In the genomic region with DNA sequence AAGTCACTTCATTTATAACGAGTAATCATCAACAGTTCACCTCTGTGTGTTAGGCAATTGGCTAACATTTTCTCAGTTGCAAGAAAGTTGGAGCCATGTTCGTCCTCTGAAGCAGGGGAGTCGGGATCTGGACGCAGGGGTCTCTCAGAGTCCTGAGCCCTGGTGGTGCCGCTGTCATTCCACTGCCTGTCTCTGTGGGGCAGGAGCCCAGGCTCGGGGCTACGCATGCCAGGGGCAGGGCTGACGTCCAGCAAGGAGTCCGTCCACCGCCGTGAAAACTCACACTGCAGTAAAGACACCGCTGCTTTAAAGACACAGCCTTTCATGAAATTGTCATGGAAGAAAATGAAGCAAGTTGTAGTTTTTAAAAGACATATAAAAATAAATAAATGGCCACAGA, we compare ENCODE assay signal across 17 cellular contexts.
A peak's percentile ranks its signal among the peaks of the same experiment; 100 is the strongest.
DNase-seq lines count a peak whose midpoint lies in the region; ATAC-seq and TF ChIP-seq lines count a peak whose summit lies in the region.
"Had no signal": no experiment of that assay in that cellular context is flagged by ENCODE, and none has a peak within 500 bp of the region (broad histone marks: within the 10 kb centered on the region; RNA-seq: fewer than 3 reads in every experiment).

No MANE protein-coding gene starts in this region.

- peaks cover 5% of the 10 kb centered on the region for H3K9me3 ChIP-seq in IMR-90 (ENCODE audit: control insufficient read depth, insufficient read depth, low read length)
- H3K9me3 ChIP-seq in hepatocyte (ENCODE audit: low read depth) = no peaks in the 10 kb centered on the region
- no peaks in the 10 kb centered on the region for H3K9me3 ChIP-seq in parathyroid adenoma (ENCODE audit: control insufficient read depth, low read length)
- no peaks in the 10 kb centered on the region for H3K9me3 ChIP-seq in osteoblast (ENCODE audit: low read depth, low read length)
- H3K9me3 ChIP-seq: BLaER1, Caco-2 had no signal

- no peak overlapping the region for H3K4ac ChIP-seq in IMR-90 (ENCODE audit: low read depth, low read length)

- H2AK5ac ChIP-seq in IMR-90 (ENCODE audit: low read depth, low read length) = no peak overlapping the region

- no peaks in the 10 kb centered on the region for H3K36me3 Mint-ChIP-seq in activated T-cell treated with anti-CD3 and anti-CD28 coated beads, Interleukin-2, amount 50 U/mL, for 24 hours (ENCODE audit: low read depth)
- H3K36me3 Mint-ChIP-seq: CD8-positive, alpha-beta memory T cell had no signal

- DNase-seq in NCI-H2227 (lab: John Stamatoyannopoulos, UW; ENCODE audit: unreplicated experiment) = peak; percentile 26
- no peak for DNase-seq in NCI-H2227 treated with DMSO at 0.1 percent for 48 hours (lab: John Stamatoyannopoulos, UW)
- no peak for DNase-seq in IMR-90
- DNase-seq in hepatocyte (ENCODE audit: low spot score) = no peak
- DNase-seq in foreskin keratinocyte = no peak
- no peak for DNase-seq in osteoblast (ENCODE audit: insufficient read length, low spot score, missing footprints)
- DNase-seq in activated T-cell treated with anti-CD3 and anti-CD28 coated beads, Interleukin-2, amount 50 U/mL, for 24 hours = no peak
- DNase-seq: 8988T; AML-193; CD8-positive, alpha-beta memory T cell; DND-41; GDM1; GOT3 had no signal

- H2BK5ac ChIP-seq in IMR-90 (ENCODE audit: low read depth, low read length, poor library complexity, severe bottlenecking) = no peak overlapping the region

- no peaks in the 10 kb centered on the region for H3K27me3 Mint-ChIP-seq in activated T-cell treated with anti-CD3 and anti-CD28 coated beads, Interleukin-2, amount 50 U/mL, for 24 hours
- H3K27me3 Mint-ChIP-seq: CD8-positive, alpha-beta memory T cell had no signal

- no peak for ATAC-seq in IMR-90 (ENCODE audit: low read depth)
- no peak for ATAC-seq in foreskin keratinocyte

- POLR2A ChIA-PET in IMR-90 (lab: Charles Lee; ENCODE audit: unreplicated experiment) = no interaction called here

- dilution Hi-C loops in IMR-90 (cut with HindIII; ENCODE audit: low sequenced_read_pairs, unreplicated experiment) = no loop called here

- H3K79me2 ChIP-seq in hepatocyte = no peaks in the 10 kb centered on the region
- no peaks in the 10 kb centered on the region for H3K79me2 ChIP-seq in parathyroid adenoma
- H3K79me2 ChIP-seq in osteoblast (ENCODE audit: insufficient read depth, low read length) = no peaks in the 10 kb centered on the region

- no peaks in the 10 kb centered on the region for H3K36me3 ChIP-seq in IMR-90 (ENCODE audit: control insufficient read depth, insufficient read depth, low read length)
- no peaks in the 10 kb centered on the region for H3K36me3 ChIP-seq in hepatocyte (replicated peaks; ENCODE audit: insufficient read depth, low read depth)
- H3K36me3 ChIP-seq in parathyroid adenoma (ENCODE audit: control insufficient read depth, insufficient read depth, low read length) = no peaks in the 10 kb centered on the region
- no peaks in the 10 kb centered on the region for H3K36me3 ChIP-seq in osteoblast (ENCODE audit: insufficient read depth, low read length)
- H3K36me3 ChIP-seq: BLaER1 had no signal

- no peak overlapping the region for H3K14ac ChIP-seq in IMR-90 (replicated peaks; ENCODE audit: low read depth, low read length)

- H3K79me1 ChIP-seq in IMR-90 (ENCODE audit: low read depth in 1 of 2, low read length in 2 of 2) = no peaks in the 10 kb centered on the region

- no peak overlapping the region for H3K4me2 ChIP-seq in IMR-90 (ENCODE audit: low read depth, low read length)
- peak overlapping the region; percentile 67 for H3K4me2 ChIP-seq in hepatocyte
- peak overlapping the region; percentile 69 for H3K4me2 ChIP-seq in parathyroid adenoma (ENCODE audit: low read length)
- no peak overlapping the region for H3K4me2 ChIP-seq in osteoblast (ENCODE audit: insufficient read depth, low read length)
- H3K4me2 ChIP-seq: BLaER1 had no signal

- H4K5ac ChIP-seq in IMR-90 (ENCODE audit: low read depth, low read length) = no peak overlapping the region

- H3K9me1 ChIP-seq in IMR-90 (ENCODE audit: insufficient read depth, low read length) = no peaks in the 10 kb centered on the region

- no peak overlapping the region for H4K91ac ChIP-seq in IMR-90 (ENCODE audit: insufficient read depth, low read depth, low read length)

- no peaks in the 10 kb centered on the region for H3K4me1 ChIP-seq in IMR-90 (ENCODE audit: control insufficient read depth, insufficient read depth, low read length)
- no peaks in the 10 kb centered on the region for H3K4me1 ChIP-seq in hepatocyte (ENCODE audit: insufficient read depth)
- H3K4me1 ChIP-seq in parathyroid adenoma = no peaks in the 10 kb centered on the region
- no peaks in the 10 kb centered on the region for H3K4me1 ChIP-seq in foreskin keratinocyte
- H3K4me1 ChIP-seq in osteoblast (ENCODE audit: insufficient read depth, low read length) = no peaks in the 10 kb centered on the region
- H3K4me1 ChIP-seq: BLaER1, Caco-2 had no signal

- H3K18ac ChIP-seq in IMR-90 (ENCODE audit: low read depth, low read length) = no peak overlapping the region

- H3K23ac ChIP-seq in IMR-90 (ENCODE audit: low read depth, low read length) = no peak overlapping the region

- TF ChIP-seq POLR2A in IMR-90 (IDR thresholded peaks at IDR 0.05; ENCODE audit: low read depth, low read length) = no peak

- H3K56ac ChIP-seq in IMR-90 (ENCODE audit: extremely low read depth, insufficient read depth, low read length) = no peak overlapping the region

- no peaks in the 10 kb centered on the region for H3K9me2 ChIP-seq in hepatocyte (replicated peaks; ENCODE audit: insufficient read depth)

- CTCF ChIA-PET in IMR-90 (lab: Yijun Ruan, JAX) = no interaction called here

- H3K9ac ChIP-seq in IMR-90 (ENCODE audit: low read depth, low read length) (no peak overlapping the region), parathyroid adenoma (no peak overlapping the region)
- H3K9ac ChIP-seq: BLaER1 had no signal

- no TSS peak for BruUV-seq in IMR-90 (replicated peaks; lab: Mats Ljungman, UMichigan)

- H3K4me3 ChIP-seq in IMR-90 (ENCODE audit: insufficient read depth, low read depth, low read length) (no peak overlapping the region), hepatocyte (no peak overlapping the region), parathyroid adenoma (ENCODE audit: low read depth, low read length) (peak overlapping the region; percentile 47), osteoblast (ENCODE audit: insufficient read depth, low read length) (no peak overlapping the region)
- H3K4me3 ChIP-seq: BLaER1 had no signal

- 0% methylated on average over 2 of the region's 12 CpGs; no CpG with 5 or more reads in 1 of the 2 experiments for WGBS in IMR-90 (ENCODE audit: extremely low coverage in 2 of 2, insufficient read length in 1 of 2), 2 experiments
- WGBS in hepatocyte (ENCODE audit: low lambda C conversion rate, missing lambda C conversion rate) = 23% methylated on average over 12 of the region's 12 CpGs

- TF ChIP-seq RAD21 in IMR-90 (IDR thresholded peaks at IDR 0.05; ENCODE audit: low read length) = no peak

- H3K4me1 Mint-ChIP-seq in activated T-cell treated with anti-CD3 and anti-CD28 coated beads, Interleukin-2, amount 50 U/mL, for 24 hours (ENCODE audit: low read depth) = no peaks in the 10 kb centered on the region
- H3K4me1 Mint-ChIP-seq: CD8-positive, alpha-beta memory T cell had no signal

- intact Hi-C loops in IMR-90 (cut with micrococcal nuclease) = no loop called here

- H2AFZ ChIP-seq in IMR-90 (replicated peaks; ENCODE audit: low read length, poor library complexity) (peak overlapping the region; percentile 51), hepatocyte (no peak overlapping the region), parathyroid adenoma (no peak overlapping the region), osteoblast (ENCODE audit: low read length) (no peak overlapping the region)

- H3K27ac Mint-ChIP-seq in activated T-cell treated with anti-CD3 and anti-CD28 coated beads, Interleukin-2, amount 50 U/mL, for 24 hours = no peak overlapping the region
- H3K27ac Mint-ChIP-seq: CD8-positive, alpha-beta memory T cell; H9 had no signal

- H3K4me3 Mint-ChIP-seq in activated T-cell treated with anti-CD3 and anti-CD28 coated beads, Interleukin-2, amount 50 U/mL, for 24 hours = no peak overlapping the region
- H3K4me3 Mint-ChIP-seq: CD8-positive, alpha-beta memory T cell; H9 had no signal

- H2BK20ac ChIP-seq in IMR-90 (ENCODE audit: low read depth, low read length) = no peak overlapping the region

- no peak overlapping the region for H2AK9ac ChIP-seq in IMR-90 (replicated peaks; ENCODE audit: low read depth, low read length, poor library complexity)

- H3K27me3 ChIP-seq in IMR-90 (ENCODE audit: control insufficient read depth, insufficient read depth, low read length) (no peaks in the 10 kb centered on the region), hepatocyte (no peaks in the 10 kb centered on the region), parathyroid adenoma (ENCODE audit: control insufficient read depth, insufficient read depth, low read length) (no peaks in the 10 kb centered on the region), foreskin keratinocyte (no peaks in the 10 kb centered on the region), osteoblast (ENCODE audit: insufficient read depth, low read length) (no peaks in the 10 kb centered on the region)
- H3K27me3 ChIP-seq: BLaER1 had no signal

- H2BK15ac ChIP-seq in IMR-90 (ENCODE audit: low read depth, low read length) = no peak overlapping the region

- no peak overlapping the region for H4K8ac ChIP-seq in IMR-90 (ENCODE audit: low read depth in 2 of 2, low read length in 2 of 2)

- H4K20me1 ChIP-seq in IMR-90 (ENCODE audit: insufficient read depth, low read length) = no peaks in the 10 kb centered on the region
- H4K20me1 ChIP-seq in hepatocyte (ENCODE audit: insufficient read depth, poor library complexity, severe bottlenecking) = no peaks in the 10 kb centered on the region
- H4K20me1 ChIP-seq in osteoblast (ENCODE audit: insufficient read depth, low read length) = no peaks in the 10 kb centered on the region
- H4K20me1 ChIP-seq: BLaER1 had no signal

- H2BK120ac ChIP-seq in IMR-90 (ENCODE audit: low read depth, low read length) = no peak overlapping the region

- in situ Hi-C loops in IMR-90 (cut with MboI; ENCODE audit: low sequenced_read_pairs) = no loop called here

- H3K27ac ChIP-seq in IMR-90 (ENCODE audit: insufficient read depth, low read length) (no peak overlapping the region), hepatocyte (no peak overlapping the region), parathyroid adenoma (no peak overlapping the region), foreskin keratinocyte (no peak overlapping the region), osteoblast (ENCODE audit: low read depth, low read length) (no peak overlapping the region)
- H3K27ac ChIP-seq: BLaER1 had no signal

- H3K9me3 Mint-ChIP-seq in activated T-cell treated with anti-CD3 and anti-CD28 coated beads, Interleukin-2, amount 50 U/mL, for 24 hours = peaks cover 8% of the 10 kb centered on the region
- H3K9me3 Mint-ChIP-seq: H9 had no signal

- no peak for TF ChIP-seq CTCF in IMR-90 (conservative IDR thresholded peaks at IDR 0.05; ENCODE audit: low read depth, low read length)
- TF ChIP-seq CTCF in hepatocyte (IDR thresholded peaks at IDR 0.05; ENCODE audit: poor library complexity) = no peak
- TF ChIP-seq CTCF in parathyroid adenoma (IDR thresholded peaks at IDR 0.05) = no peak
- no peak for TF ChIP-seq CTCF in foreskin keratinocyte (conservative IDR thresholded peaks at IDR 0.05)
- no peak for TF ChIP-seq CTCF in osteoblast (IDR thresholded peaks at IDR 0.05; ENCODE audit: extremely low read depth, low read depth, low read length)

TF ChIP-seq in IMR-90, 13 proteins besides CTCF, POLR2A, EP300 and RAD21 (continues in another document):
- no peak for TF ChIP-seq RFX5 (IDR thresholded peaks at IDR 0.05; ENCODE audit: low read depth, low read length)

Comparison
In these comparisons a context has a peak if more than half of its experiments do, and no peak if none do; other contexts are left out.
1. H3K4me2 ChIP-seq: peak in hepatocyte (single experiment) and parathyroid adenoma (single experiment); none in IMR-90 (single experiment) and osteoblast (single experiment).